27 cellular contexts compared by ENCODE assay signal in genomic region chr6:85395746-85396145, GRCh38.
"Had no signal": no experiment of that assay in that cellular context is flagged by ENCODE, and none has a peak within 500 bp of the region (broad histone marks: within the 10 kb centered on the region; RNA-seq: fewer than 3 reads in every experiment).

No MANE protein-coding gene starts in this region.

- H3K4me3 Mint-ChIP-seq: activated CD4-positive, alpha-beta memory T cell treated with anti-CD3 and anti-CD28 coated beads, Interleukin-2, amount 10 ng/mL, durations not matched to agents 7 days and 5 days; activated CD4-positive, alpha-beta T cell treated with anti-CD3 and anti-CD28 coated beads, Interleukin-2, amount 10 ng/mL, durations not matched to agents 24 days and 14 days; activated T-cell treated with anti-CD3 and anti-CD28 coated beads, Interleukin-2, amount 50 U/mL, for 24 hours; central memory CD8-positive, alpha-beta T cell; dendritic cell treated with granulocyte-macrophage colony-stimulating factor and Interleukin-4, amounts not matched to agents 40 ng/mL and 50 ng/mL, for 4 days; immature natural killer cell; mesothelial cell of epicardium; naive thymus-derived CD4-positive, alpha-beta T cell; T-helper 1 cell treated with Interleukin-12 subunit alpha and Interleukin-12 subunit beta and Interleukin-4 antibody, amounts not matched to agents 30 μg/mL and 1 μg/mL, for 36 hours had no signal

- H3K27me3 Mint-ChIP-seq: activated CD4-positive, alpha-beta T cell treated with anti-CD3 and anti-CD28 coated beads, Interleukin-2, amount 10 ng/mL, durations not matched to agents 24 days and 14 days; activated T-cell treated with anti-CD3 and anti-CD28 coated beads, Interleukin-2, amount 50 U/mL, for 24 hours; central memory CD8-positive, alpha-beta T cell; dendritic cell treated with granulocyte-macrophage colony-stimulating factor and Interleukin-4, amounts not matched to agents 40 ng/mL and 50 ng/mL, for 4 days had no signal

- H3K4me3 ChIP-seq: breast epithelium, esophagus muscularis mucosa, heart left ventricle, pancreas, transverse colon had no signal

- H3K4me1 ChIP-seq: breast epithelium had no signal

- H3K36me3 Mint-ChIP-seq: immature natural killer cell, mesothelial cell of epicardium had no signal

- ATAC-seq: foreskin keratinocyte; heart left ventricle; naive thymus-derived CD4-positive, alpha-beta T cell; pancreas; right cardiac atrium had no signal

- H3K27me3 ChIP-seq: breast epithelium, esophagus muscularis mucosa, foreskin keratinocyte, heart left ventricle, pancreas, transverse colon had no signal

- DNase-seq: activated CD4-positive, alpha-beta memory T cell treated with anti-CD3 and anti-CD28 coated beads, Interleukin-2, amount 10 ng/mL, durations not matched to agents 7 days and 5 days; activated CD4-positive, alpha-beta T cell treated with anti-CD3 and anti-CD28 coated beads, Interleukin-2, amount 10 ng/mL, durations not matched to agents 24 days and 14 days; activated CD4-positive, CD25-positive, alpha-beta regulatory T cell treated with anti-CD3 and anti-CD28 coated beads, Interleukin-2, amount 50 U/mL, for 72 hours; activated CD8-positive, alpha-beta memory T cell treated with anti-CD3 and anti-CD28 coated beads, Interleukin-2, amount 50 U/mL, for 48 hours; activated gamma-delta T cell treated with Interleukin-2 at 50 U/mL for 16 hours; activated naive CD4-positive, alpha-beta T cell treated with anti-CD3 and anti-CD28 coated beads, Interleukin-2, amount 50 U/mL, for 16 hours; activated T-cell treated with anti-CD3 and anti-CD28 coated beads, Interleukin-2, amount 50 U/mL, for 24 hours; foreskin keratinocyte; heart left ventricle; immature natural killer cell; kidney; left colon; mammary epithelial cell; naive thymus-derived CD4-positive, alpha-beta T cell; pancreas; right cardiac atrium; stimulated activated CD4-positive, alpha-beta T cell treated with anti-CD3 and anti-CD28 coated beads, Interleukin-2, amount 100 ng/mL, for 48 hours; stimulated activated naive CD4-positive, alpha-beta T cell treated with Interleukin-2 at 50 U/mL for 16 hours; T-helper 9 cell; transverse colon; WERI-Rb-1 had no signal

- H3K4me1 Mint-ChIP-seq: activated CD4-positive, alpha-beta memory T cell treated with anti-CD3 and anti-CD28 coated beads, Interleukin-2, amount 10 ng/mL, durations not matched to agents 7 days and 5 days; central memory CD8-positive, alpha-beta T cell; immature natural killer cell; mesothelial cell of epicardium had no signal

- H3K36me3 ChIP-seq: breast epithelium, esophagus muscularis mucosa, heart left ventricle, pancreas, transverse colon, WERI-Rb-1 had no signal

- H3K27ac ChIP-seq: esophagus muscularis mucosa, foreskin keratinocyte, heart left ventricle, pancreas, transverse colon, WERI-Rb-1 had no signal

- H3K9me3 ChIP-seq: pancreas had no signal

- H3K27ac Mint-ChIP-seq: activated CD4-positive, alpha-beta memory T cell treated with anti-CD3 and anti-CD28 coated beads, Interleukin-2, amount 10 ng/mL, durations not matched to agents 7 days and 5 days; activated CD4-positive, alpha-beta T cell treated with anti-CD3 and anti-CD28 coated beads, Interleukin-2, amount 10 ng/mL, durations not matched to agents 24 days and 14 days; activated T-cell treated with anti-CD3 and anti-CD28 coated beads, Interleukin-2, amount 50 U/mL, for 24 hours; dendritic cell treated with granulocyte-macrophage colony-stimulating factor and Interleukin-4, amounts not matched to agents 40 ng/mL and 50 ng/mL, for 4 days; immature natural killer cell; mesothelial cell of epicardium; naive thymus-derived CD4-positive, alpha-beta T cell; T-helper 1 cell treated with Interleukin-12 subunit alpha and Interleukin-12 subunit beta and Interleukin-4 antibody, amounts not matched to agents 30 μg/mL and 1 μg/mL, for 36 hours had no signal

- H3K9me3 Mint-ChIP-seq: central memory CD8-positive, alpha-beta T cell; immature natural killer cell had no signal
